ENCODE assay signal across 8 cellular contexts in genomic region chr1:28112388-28113311, GRCh38. TPM values are rescaled to one million over a fixed set of nuclear protein-coding genes. Genes with fewer than 3 reads are reported as not detected.
DNase-seq lines count a peak whose midpoint lies in the region; ATAC-seq and TF ChIP-seq lines count a peak whose summit lies in the region.

No MANE protein-coding gene starts in this region.

- peak; percentile 51 for ATAC-seq in stimulated activated effector memory CD8-positive, alpha-beta T cell treated with anti-CD3 and anti-CD28 coated beads, Interleukin-12 subunit alpha, Interleukin-12 subunit beta, amount 100 ng/mL, for 72 hours
- ATAC-seq in GM18517 (IDR thresholded peaks at IDR 0.05; ENCODE audit: unreplicated experiment) = no peak

- H3K27ac ChIP-seq in OCI-LY3 (ENCODE audit: low read length) = no peak overlapping the region

- peaks cover 38% of the 10 kb centered on the region for H3K4me1 Mint-ChIP-seq in stimulated activated effector memory CD8-positive, alpha-beta T cell treated with anti-CD3 and anti-CD28 coated beads, Interleukin-12 subunit alpha, Interleukin-12 subunit beta, amount 100 ng/mL, for 72 hours
- H3K4me1 Mint-ChIP-seq in activated T-helper 2 cell treated with anti-CD3 and anti-CD28 coated beads, Interferon-gamma antibody, Interleukin-2, Interleukin-4, amounts not matched to agents 10 μg/mL and 5 μg/mL and 100 μg/mL, durations not matched to agents 14 hours and 24 hours and 36 hours (ENCODE audit: low read depth) = peaks cover 17% of the 10 kb centered on the region

- TF ChIP-seq CTCF in OCI-LY3 (IDR thresholded peaks at IDR 0.05; ENCODE audit: low read depth, low read length) (peak; percentile 40), fibroblast of mammary gland (conservative IDR thresholded peaks at IDR 0.05; ENCODE audit: control insufficient read depth, insufficient read depth, low read depth, low read length) (peak; percentile 30)

- H3K27ac Mint-ChIP-seq in stimulated activated effector memory CD8-positive, alpha-beta T cell treated with anti-CD3 and anti-CD28 coated beads, Interleukin-12 subunit alpha, Interleukin-12 subunit beta, amount 100 ng/mL, for 72 hours = no peak overlapping the region
- H3K27ac Mint-ChIP-seq in activated T-helper 2 cell treated with anti-CD3 and anti-CD28 coated beads, Interferon-gamma antibody, Interleukin-2, Interleukin-4, amounts not matched to agents 10 μg/mL and 5 μg/mL and 100 μg/mL, durations not matched to agents 14 hours and 24 hours and 36 hours = no peak overlapping the region

- DNase-seq in NCI-H146 (lab: John Stamatoyannopoulos, UW) (peak; percentile 1), NCI-H146 treated with DMSO at 0.1 percent for 48 hours (lab: John Stamatoyannopoulos, UW; ENCODE audit: unreplicated experiment) (no peak), fibroblast of mammary gland (ENCODE audit: low read depth) (peak; percentile 92)
- DNase-seq in stimulated activated effector memory CD8-positive, alpha-beta T cell treated with anti-CD3 and anti-CD28 coated beads, Interleukin-12 subunit alpha, Interleukin-12 subunit beta, amount 100 ng/mL, for 72 hours (ENCODE audit: low spot score in 2 of 2) = no peak
- no peak for DNase-seq in activated naive CD4-positive, alpha-beta T cell treated with anti-CD3 and anti-CD28 coated beads, Interleukin-2, amount 50 U/mL, for 16 hours
- no peak for DNase-seq in activated T-helper 2 cell treated with anti-CD3 and anti-CD28 coated beads, Interferon-gamma antibody, Interleukin-2, Interleukin-4, amounts not matched to agents 10 μg/mL and 5 μg/mL and 100 μg/mL, durations not matched to agents 14 hours and 24 hours and 36 hours (ENCODE audit: low spot score)

- no peak overlapping the region for H3K4me3 Mint-ChIP-seq in stimulated activated effector memory CD8-positive, alpha-beta T cell treated with anti-CD3 and anti-CD28 coated beads, Interleukin-12 subunit alpha, Interleukin-12 subunit beta, amount 100 ng/mL, for 72 hours
- H3K4me3 Mint-ChIP-seq in activated T-helper 2 cell treated with anti-CD3 and anti-CD28 coated beads, Interferon-gamma antibody, Interleukin-2, Interleukin-4, amounts not matched to agents 10 μg/mL and 5 μg/mL and 100 μg/mL, durations not matched to agents 14 hours and 24 hours and 36 hours (ENCODE audit: low read depth) = no peak overlapping the region

- H3K4me2 ChIP-seq in OCI-LY3 (ENCODE audit: low read length) = no peak overlapping the region

- peaks cover 43% of the 10 kb centered on the region for H3K4me1 ChIP-seq in OCI-LY3 (ENCODE audit: low read length)

- H3K36me3 Mint-ChIP-seq in stimulated activated effector memory CD8-positive, alpha-beta T cell treated with anti-CD3 and anti-CD28 coated beads, Interleukin-12 subunit alpha, Interleukin-12 subunit beta, amount 100 ng/mL, for 72 hours = no peaks in the 10 kb centered on the region
- no peaks in the 10 kb centered on the region for H3K36me3 Mint-ChIP-seq in activated T-helper 2 cell treated with anti-CD3 and anti-CD28 coated beads, Interferon-gamma antibody, Interleukin-2, Interleukin-4, amounts not matched to agents 10 μg/mL and 5 μg/mL and 100 μg/mL, durations not matched to agents 14 hours and 24 hours and 36 hours (ENCODE audit: low read depth)

- peaks cover 53% of the 10 kb centered on the region for H3K27me3 Mint-ChIP-seq in activated T-helper 2 cell treated with anti-CD3 and anti-CD28 coated beads, Interferon-gamma antibody, Interleukin-2, Interleukin-4, amounts not matched to agents 10 μg/mL and 5 μg/mL and 100 μg/mL, durations not matched to agents 14 hours and 24 hours and 36 hours (ENCODE audit: low read depth)

- no peaks in the 10 kb centered on the region for H3K36me3 ChIP-seq in OCI-LY3 (replicated peaks; ENCODE audit: low read depth, low read length)

- H2AFZ ChIP-seq in OCI-LY3 (ENCODE audit: low read depth, low read length) = peak overlapping the region; percentile 65; the same call in 1 of the 2 replicates

- H3K27me3 ChIP-seq in OCI-LY3 (ENCODE audit: low read depth, low read length) = no peaks in the 10 kb centered on the region

- no peak overlapping the region for H3K9ac ChIP-seq in OCI-LY3 (ENCODE audit: low read length)

- no peaks in the 10 kb centered on the region for H3K79me2 ChIP-seq in OCI-LY3 (ENCODE audit: low read length)

- intact Hi-C loops in activated T-helper 2 cell treated with anti-CD3 and anti-CD28 coated beads, Interferon-gamma antibody, Interleukin-2, Interleukin-4, amounts not matched to agents 10 μg/mL and 5 μg/mL and 100 μg/mL, durations not matched to agents 14 hours and 24 hours and 36 hours (cut with micrococcal nuclease) = no loop called here

- H3K4me3 ChIP-seq in OCI-LY3 (ENCODE audit: low read length) (no peak overlapping the region), fibroblast of mammary gland (ENCODE audit: control insufficient read depth, low read depth, low read length) (no peak overlapping the region)

- H3K9me3 ChIP-seq in OCI-LY3 (ENCODE audit: insufficient read depth, low read length) = no peaks in the 10 kb centered on the region

- no peaks in the 10 kb centered on the region for H3K9me3 Mint-ChIP-seq in stimulated activated effector memory CD8-positive, alpha-beta T cell treated with anti-CD3 and anti-CD28 coated beads, Interleukin-12 subunit alpha, Interleukin-12 subunit beta, amount 100 ng/mL, for 72 hours
- no peaks in the 10 kb centered on the region for H3K9me3 Mint-ChIP-seq in activated T-helper 2 cell treated with anti-CD3 and anti-CD28 coated beads, Interferon-gamma antibody, Interleukin-2, Interleukin-4, amounts not matched to agents 10 μg/mL and 5 μg/mL and 100 μg/mL, durations not matched to agents 14 hours and 24 hours and 36 hours

- H4K20me1 ChIP-seq in OCI-LY3 (ENCODE audit: insufficient read depth, low read length) = no peaks in the 10 kb centered on the region

RNA-seq across cellular contexts. Expression of gene EYA3, which starts 24.2 kb away (rescaled TPM):
- 27.5 and 30.9 TPM in 2 replicates for total RNA-seq in activated T-helper 2 cell treated with anti-CD3 and anti-CD28 coated beads, Interferon-gamma antibody, Interleukin-2, Interleukin-4, amounts not matched to agents 10 μg/mL and 5 μg/mL and 100 μg/mL, durations not matched to agents 14 hours and 24 hours and 36 hours

Comparison
In these comparisons a context has a peak if more than half of its experiments do, and no peak if none do; other contexts are left out.
1. DNase-seq: peak in NCI-H146 (single experiment) and fibroblast of mammary gland (single experiment); none in NCI-H146 treated with DMSO at 0.1 percent for 48 hours (single experiment), stimulated activated effector memory CD8-positive, alpha-beta T cell treated with anti-CD3 and anti-CD28 coated beads, Interleukin-12 subunit alpha, Interleukin-12 subunit beta, amount 100 ng/mL, for 72 hours (0 of 2), activated naive CD4-positive, alpha-beta T cell treated with anti-CD3 and anti-CD28 coated beads, Interleukin-2, amount 50 U/mL, for 16 hours (single experiment) and activated T-helper 2 cell treated with anti-CD3 and anti-CD28 coated beads, Interferon-gamma antibody, Interleukin-2, Interleukin-4, amounts not matched to agents 10 μg/mL and 5 μg/mL and 100 μg/mL, durations not matched to agents 14 hours and 24 hours and 36 hours (single experiment).